ENCODE assay signal across 8 cellular contexts in genomic region chr2:95025406-95026319, GRCh38.
A peak's percentile ranks its signal among the peaks of the same experiment; 100 is the strongest.
DNase-seq lines count a peak whose midpoint lies in the region; ATAC-seq lines count a peak whose summit lies in the region.

Gene MAL, plus strand, starts transcription at chr2:95025708. Its CDS starts 85 bp downstream, at chr2:95025793.

- H3K4me1 ChIP-seq in duodenal mucosa (ENCODE audit: control insufficient read depth in 1 of 2, insufficient read depth in 2 of 2, low read length in 2 of 2) (peaks cover 0 to 5% of the 10 kb centered on the region in 2 donors), muscle layer of duodenum (ENCODE audit: control insufficient read depth in 1 of 2, insufficient read depth in 2 of 2, low read length in 2 of 2) (peaks cover 0 to 20% of the 10 kb centered on the region in 2 donors)

- H3K27me3 Mint-ChIP-seq in stimulated activated naive CD8-positive, alpha-beta T cell treated with anti-CD3 and anti-CD28 coated beads, Interleukin-15, amount 100 ng/mL, for 72 hours: no peaks in the 10 kb centered on the region

- H3K4me3 ChIP-seq in duodenal mucosa (ENCODE audit: low read depth in 1 of 2, low read length in 2 of 2) (peak within 1 kb of the TSS; percentile 42 to 45), muscle layer of duodenum (ENCODE audit: low read depth in 1 of 2, low read length in 2 of 2) (peak within 1 kb of the TSS; percentile 48 to 65)

- H3K4me1 Mint-ChIP-seq in stimulated activated naive CD8-positive, alpha-beta T cell treated with anti-CD3 and anti-CD28 coated beads, Interleukin-15, amount 100 ng/mL, for 72 hours: peaks cover 85% of the 10 kb centered on the region

- H3K9me3 Mint-ChIP-seq in stimulated activated naive CD8-positive, alpha-beta T cell treated with anti-CD3 and anti-CD28 coated beads, Interleukin-15, amount 100 ng/mL, for 72 hours: no peaks in the 10 kb centered on the region

- no peaks in the 10 kb centered on the region for H3K36me3 ChIP-seq in duodenal mucosa (ENCODE audit: control insufficient read depth in 1 of 2, insufficient read depth in 2 of 2, low read length in 2 of 2)
- H3K36me3 ChIP-seq in muscle layer of duodenum (ENCODE audit: control insufficient read depth in 1 of 2, insufficient read depth in 2 of 2, low read length in 2 of 2): no peaks in the 10 kb centered on the region

- peak; percentile 66 for ATAC-seq in stimulated activated naive CD8-positive, alpha-beta T cell treated with anti-CD3 and anti-CD28 coated beads, Interleukin-15, amount 100 ng/mL, for 72 hours
- ATAC-seq in HG03039 (IDR thresholded peaks at IDR 0.05; ENCODE audit: unreplicated experiment): no peak

- peak within 1 kb of the TSS; percentile 98 to 99 for H3K4me3 Mint-ChIP-seq in stimulated activated naive CD8-positive, alpha-beta T cell treated with anti-CD3 and anti-CD28 coated beads, Interleukin-15, amount 100 ng/mL, for 72 hours

- peak; percentile 18 for DNase-seq in SKM-1 treated with dmso at 0.1 percent for 144 hours (lab: John Stamatoyannopoulos, UW; ENCODE audit: unreplicated experiment)
- no peak for DNase-seq in SKM-1 (lab: John Stamatoyannopoulos, UW; ENCODE audit: unreplicated experiment)
- peak; percentile 72 for DNase-seq in activated CD4-positive, CD25-positive, alpha-beta regulatory T cell treated with anti-CD3 and anti-CD28 coated beads, Interleukin-2, amount 50 U/mL, for 72 hours
- peak; percentile 70 to 73 for DNase-seq in stimulated activated naive CD8-positive, alpha-beta T cell treated with anti-CD3 and anti-CD28 coated beads, Interleukin-15, amount 100 ng/mL, for 72 hours
- no peak for DNase-seq in RKO (ENCODE audit: low spot score)

- peak within 1 kb of the TSS; percentile 97 to 98 for H3K27ac Mint-ChIP-seq in stimulated activated naive CD8-positive, alpha-beta T cell treated with anti-CD3 and anti-CD28 coated beads, Interleukin-15, amount 100 ng/mL, for 72 hours

- H3K27me3 ChIP-seq in duodenal mucosa (ENCODE audit: control insufficient read depth in 1 of 2, insufficient read depth in 2 of 2, low read length in 2 of 2): peaks cover 44 to 50% of the 10 kb centered on the region in 2 donors
- H3K27me3 ChIP-seq in muscle layer of duodenum (ENCODE audit: low read depth, low read length): peaks cover 31% of the 10 kb centered on the region

- no peak within 1 kb of the TSS for H3K9ac ChIP-seq in duodenal mucosa (ENCODE audit: low read depth in 1 of 2, low read length in 2 of 2)

- H3K9me3 ChIP-seq in duodenal mucosa (ENCODE audit: control insufficient read depth in 1 of 2, low read length in 2 of 2) (no peaks in the 10 kb centered on the region), muscle layer of duodenum (ENCODE audit: control insufficient read depth in 1 of 2, low read length in 2 of 2) (no peaks in the 10 kb centered on the region)

- H3K27ac ChIP-seq in duodenal mucosa (ENCODE audit: low read depth, low read length) (peak within 1 kb of the TSS; percentile 30), muscle layer of duodenum (ENCODE audit: low read length) (no peak within 1 kb of the TSS)

Comparison
In these comparisons a context has a peak if more than half of its experiments do, and no peak if none do; other contexts are left out.
1. DNase-seq: peak in SKM-1 treated with dmso at 0.1 percent for 144 hours (single experiment), activated CD4-positive, CD25-positive, alpha-beta regulatory T cell treated with anti-CD3 and anti-CD28 coated beads, Interleukin-2, amount 50 U/mL, for 72 hours (single experiment) and stimulated activated naive CD8-positive, alpha-beta T cell treated with anti-CD3 and anti-CD28 coated beads, Interleukin-15, amount 100 ng/mL, for 72 hours (2 of 2); none in SKM-1 (single experiment) and RKO (single experiment).